In genomic region chr1:2416403-2416802, GRCh38 we compare ENCODE assay signal across 8 cellular contexts. TPM values are rescaled to one million over a fixed set of nuclear protein-coding genes. Genes with fewer than 3 reads are reported as not detected.
DNase-seq lines count a peak whose midpoint lies in the region; ATAC-seq, FAIRE-seq and TF ChIP-seq lines count a peak whose summit lies in the region.

No MANE protein-coding gene starts in this region.

- no peaks in the 10 kb centered on the region for H3K9me3 ChIP-seq in keratinocyte (ENCODE audit: control insufficient read depth, low read depth, low read length)

- H3K4me3 Mint-ChIP-seq in activated CD4-positive, alpha-beta memory T cell treated with anti-CD3 and anti-CD28 coated beads, Interleukin-2, amount 10 ng/mL, durations not matched to agents 7 days and 5 days: peak overlapping the region; percentile 81
- H3K4me3 Mint-ChIP-seq in WTC11: no peak overlapping the region

- H2AFZ ChIP-seq in keratinocyte (ENCODE audit: control insufficient read depth, low read length): peak overlapping the region; percentile 35

- POLR2A ChIA-PET in activated CD4-positive, alpha-beta memory T cell treated with anti-CD3 and anti-CD28 coated beads, Interleukin-2, amount 10 ng/mL, durations not matched to agents 7 days and 5 days (lab: Charles Lee): interaction anchor here (1.1 to 4.3 kb wide), 11 partner anchors 9 to 169 kb away, joined by 3 to 50 read pairs (median 10); partner anchors contain the start of genes MORN1, RER1 and TNFRSF14
- POLR2A ChIA-PET in WTC11 (lab: Charles Lee): interaction anchor here (0.5 to 0.6 kb wide), 2 partner anchors 44 to 921 kb away, joined by 3 to 4 read pairs; no protein-coding TSS in a partner anchor

- no peaks in the 10 kb centered on the region for H3K27me3 Mint-ChIP-seq in activated CD4-positive, alpha-beta memory T cell treated with anti-CD3 and anti-CD28 coated beads, Interleukin-2, amount 10 ng/mL, durations not matched to agents 7 days and 5 days
- H3K27me3 Mint-ChIP-seq in WTC11 (ENCODE audit: low read depth): peaks cover 1% of the 10 kb centered on the region

- H3K4me1 Mint-ChIP-seq in activated CD4-positive, alpha-beta memory T cell treated with anti-CD3 and anti-CD28 coated beads, Interleukin-2, amount 10 ng/mL, durations not matched to agents 7 days and 5 days: peaks cover 38% of the 10 kb centered on the region
- peaks cover 16% of the 10 kb centered on the region for H3K4me1 Mint-ChIP-seq in WTC11

- FAIRE-seq in keratinocyte (lab: Jason Lieb, UNC): no peak

- WGBS in urinary bladder: 48% methylated on average over 12 of the region's 12 CpGs

- ATAC-seq in WTC11: no peak

- TF ChIP-seq CTCF in keratinocyte (optimal IDR thresholded peaks at IDR 0.05 in 1 of 3, IDR thresholded peaks at IDR 0.05 in 1 of 3, conservative IDR thresholded peaks at IDR 0.05 in 1 of 3; ENCODE audit: extremely low read depth in 1 of 3, insufficient read depth in 2 of 3, low read length in 3 of 3) (no peak), WTC11 (IDR thresholded peaks at IDR 0.05) (no peak)

- H3K36me3 ChIP-seq in keratinocyte (ENCODE audit: control insufficient read depth in 2 of 2, extremely low read depth in 1 of 2, insufficient read depth in 2 of 2, low read length in 2 of 2) (no peaks in the 10 kb centered on the region), urinary bladder (ENCODE audit: insufficient read depth) (no peaks in the 10 kb centered on the region)

- H3K4me1 ChIP-seq in keratinocyte (ENCODE audit: control insufficient read depth, extremely low read depth, insufficient read depth, low read length) (peaks cover 32% of the 10 kb centered on the region), urinary bladder (ENCODE audit: insufficient read depth) (no peaks in the 10 kb centered on the region)

- H3K9me3 Mint-ChIP-seq in activated CD4-positive, alpha-beta memory T cell treated with anti-CD3 and anti-CD28 coated beads, Interleukin-2, amount 10 ng/mL, durations not matched to agents 7 days and 5 days: no peaks in the 10 kb centered on the region
- H3K9me3 Mint-ChIP-seq in WTC11: no peaks in the 10 kb centered on the region

- DNase-seq in stimulated activated CD4-positive, alpha-beta T cell treated with anti-CD3 and anti-CD28 coated beads, Interleukin-2, amount 100 ng/mL, for 24 hours: peak; percentile 33 to 51
- no peak for DNase-seq in stimulated activated CD4-positive, alpha-beta T cell treated with anti-CD3 and anti-CD28 coated beads, Interleukin-4, amount 100 ng/mL, for 24 hours
- DNase-seq in activated CD4-positive, alpha-beta memory T cell treated with anti-CD3 and anti-CD28 coated beads, Interleukin-2, amount 10 ng/mL, durations not matched to agents 7 days and 5 days: peak; percentile 61
- no peak for DNase-seq in keratinocyte (ENCODE audit: low read depth, low spot score)
- no peak for DNase-seq in pons (ENCODE audit: low spot score)
- no peak for DNase-seq in NCI-H1694 treated with DMSO at 0.1 percent for 48 hours (lab: John Stamatoyannopoulos, UW)
- no peak for DNase-seq in WTC11 (ENCODE audit: low spot score)

- no peak overlapping the region for H3K9ac ChIP-seq in keratinocyte (ENCODE audit: control insufficient read depth, extremely low read depth, insufficient read depth, low read length)

- H3K27ac Mint-ChIP-seq in activated CD4-positive, alpha-beta memory T cell treated with anti-CD3 and anti-CD28 coated beads, Interleukin-2, amount 10 ng/mL, durations not matched to agents 7 days and 5 days: peak overlapping the region; percentile 94
- H3K27ac Mint-ChIP-seq in WTC11: no peak overlapping the region

- CTCF ChIA-PET in activated CD4-positive, alpha-beta memory T cell treated with anti-CD3 and anti-CD28 coated beads, Interleukin-2, amount 10 ng/mL, durations not matched to agents 7 days and 5 days (lab: Charles Lee): interaction anchor here (0.9 to 2.7 kb wide), 13 partner anchors 13 to 221 kb away, joined by 3 to 41 read pairs (median 7); partner anchors contain the start of genes FAAP20, MORN1, PANK4 and PRXL2B
- CTCF ChIA-PET in WTC11 (lab: Charles Lee): interaction anchor here (0.6 to 1.3 kb wide), 6 partner anchors 14 to 168 kb away, joined by 3 to 4 read pairs (median 3); partner anchors contain the start of gene PANK4

- H3K4me2 ChIP-seq in keratinocyte (ENCODE audit: control insufficient read depth, extremely low read depth, insufficient read depth, low read depth, low read length): peak overlapping the region; percentile 69

- dilution Hi-C loops in keratinocyte (cut with MboI; ENCODE audit: extremely low pct_ligation_motif_present, low sequenced_read_pairs): loop anchor here (25.0 kb wide), 1 partner anchor 996 kb away; no protein-coding TSS in a partner anchor

- H3K9me1 ChIP-seq in keratinocyte (ENCODE audit: control insufficient read depth, extremely low read depth, insufficient read depth, low read length): no peaks in the 10 kb centered on the region

- H3K27ac ChIP-seq in keratinocyte (ENCODE audit: control insufficient read depth, insufficient read depth, low read length) (no peak overlapping the region), urinary bladder (ENCODE audit: low read depth) (peak overlapping the region; percentile 13)

- H3K4me3 ChIP-seq in keratinocyte (ENCODE audit: control insufficient read depth in 2 of 3, extremely low read depth in 1 of 3, insufficient read depth in 2 of 3, low read depth in 1 of 3, low read length in 3 of 3) (peak overlapping the region in 2 of 3 experiments; percentile 26 to 45), urinary bladder (ENCODE audit: low read depth, low read length) (no peak overlapping the region)

- H3K36me3 Mint-ChIP-seq in activated CD4-positive, alpha-beta memory T cell treated with anti-CD3 and anti-CD28 coated beads, Interleukin-2, amount 10 ng/mL, durations not matched to agents 7 days and 5 days (ENCODE audit: low read depth): peaks cover 4% of the 10 kb centered on the region
- no peaks in the 10 kb centered on the region for H3K36me3 Mint-ChIP-seq in WTC11

- H3K79me2 ChIP-seq in keratinocyte (ENCODE audit: control insufficient read depth, insufficient read depth, low read length): peaks cover 9% of the 10 kb centered on the region

- H4K20me1 ChIP-seq in keratinocyte (ENCODE audit: control insufficient read depth, extremely low read depth, insufficient read depth, low read length): no peaks in the 10 kb centered on the region

- no peaks in the 10 kb centered on the region for H3K27me3 ChIP-seq in keratinocyte (ENCODE audit: control insufficient read depth, extremely low read depth, insufficient read depth, low read length)

RNA-seq across cellular contexts. Expression of gene PEX10, which starts 4.0 kb away (rescaled TPM):
- total RNA-seq in activated CD4-positive, alpha-beta memory T cell treated with anti-CD3 and anti-CD28 coated beads, Interleukin-2, amount 10 ng/mL, durations not matched to agents 7 days and 5 days: 1 to 10 TPM; 6.8 to 9.5 TPM
- 13.8 to 17.6 TPM (median 17.0 TPM) in 3 replicates for polyA plus RNA-seq in keratinocyte
- 3.0 TPM for polyA plus RNA-seq in keratinocyte (2011; ENCODE audit: low read depth)
- polyA plus RNA-seq in keratinocyte (2011; cell fraction: cytosol; rRNA removed): 9.6 and 17.7 TPM in 2 replicates
- polyA plus RNA-seq in keratinocyte (2011; cell fraction: nucleus; rRNA removed): 10.6 and 14.8 TPM in 2 replicates
- 7.6 and 16.4 TPM in 2 replicates for polyA plus RNA-seq in keratinocyte (2012; ENCODE audit: low replicate concordance)
- polyA minus RNA-seq in keratinocyte: 7.5 to 12.8 TPM (median 8.0 TPM) in 3 replicates
- polyA minus RNA-seq in keratinocyte (2011; cell fraction: cytosol; rRNA and poly(A)+ RNA removed): 25.1 TPM
- polyA minus RNA-seq in keratinocyte (2011; cell fraction: nucleus; rRNA and poly(A)+ RNA removed): 6.6 and 7.2 TPM in 2 replicates
- total RNA-seq in urinary bladder: 13.9 TPM
- 22.9 TPM for polyA plus RNA-seq in urinary bladder
- total RNA-seq in WTC11 (2021): 28.6 to 31.7 TPM (median 29.3 TPM) in 3 replicates

RNA-seq across cellular contexts. Expression of gene RER1, which starts 24.8 kb away (rescaled TPM):
- total RNA-seq in activated CD4-positive, alpha-beta memory T cell treated with anti-CD3 and anti-CD28 coated beads, Interleukin-2, amount 10 ng/mL, durations not matched to agents 7 days and 5 days: 100 to 1,000 TPM; 151 to 160 TPM
- polyA plus RNA-seq in keratinocyte (242 to 297 TPM (median 254 TPM) in 3 replicates), urinary bladder (79.0 TPM)
- 34.5 TPM for polyA plus RNA-seq in keratinocyte (2011; ENCODE audit: low read depth)
- polyA plus RNA-seq in keratinocyte (2011; cell fraction: cytosol; rRNA removed): 255 and 328 TPM in 2 replicates
- 371 and 414 TPM in 2 replicates for polyA plus RNA-seq in keratinocyte (2011; cell fraction: nucleus; rRNA removed)
- 127 and 149 TPM in 2 replicates for polyA plus RNA-seq in keratinocyte (2012; ENCODE audit: low replicate concordance)
- 101 to 343 TPM (median 322 TPM) in 3 replicates for polyA minus RNA-seq in keratinocyte
- polyA minus RNA-seq in keratinocyte (2011; cell fraction: cytosol; rRNA and poly(A)+ RNA removed): 71.6 TPM
- 35.3 and 96.4 TPM in 2 replicates for polyA minus RNA-seq in keratinocyte (2011; cell fraction: nucleus; rRNA and poly(A)+ RNA removed)
- total RNA-seq in urinary bladder (48.1 TPM), WTC11 (2021) (72.1 to 80.4 TPM (median 79.8 TPM) in 3 replicates)

RNA-seq across cellular contexts. Expression of gene MORN1, which starts 25.0 kb away (rescaled TPM):
- 1 to 10 TPM; 6.2 to 6.3 TPM for total RNA-seq in activated CD4-positive, alpha-beta memory T cell treated with anti-CD3 and anti-CD28 coated beads, Interleukin-2, amount 10 ng/mL, durations not matched to agents 7 days and 5 days
- 2.1 to 3.9 TPM (median 3.7 TPM) in 3 replicates for polyA plus RNA-seq in keratinocyte
- polyA plus RNA-seq in keratinocyte (2011; ENCODE audit: low read depth): 1.3 TPM
- polyA plus RNA-seq in keratinocyte (2011; cell fraction: cytosol; rRNA removed): 1.6 and 2.2 TPM in 2 replicates
- polyA plus RNA-seq in keratinocyte (2011; cell fraction: nucleus; rRNA removed): 7.3 and 8.8 TPM in 2 replicates
- polyA plus RNA-seq in keratinocyte (2012; ENCODE audit: low replicate concordance): 2.3 and 4.0 TPM in 2 replicates
- polyA minus RNA-seq in keratinocyte: 5.3 to 6.3 TPM (median 5.9 TPM) in 3 replicates
- polyA minus RNA-seq in keratinocyte (2011; cell fraction: cytosol; rRNA and poly(A)+ RNA removed): 2.3 TPM
- 4.7 and 7.0 TPM in 2 replicates for polyA minus RNA-seq in keratinocyte (2011; cell fraction: nucleus; rRNA and poly(A)+ RNA removed)
- 11.1 TPM for total RNA-seq in urinary bladder
- 4.7 TPM for polyA plus RNA-seq in urinary bladder
- total RNA-seq in WTC11 (2021): 14.5 to 19.7 TPM (median 18.5 TPM) in 3 replicates

RNA-seq across cellular contexts. Expression of gene PLCH2, which starts 59.7 kb away (rescaled TPM):
- total RNA-seq in activated CD4-positive, alpha-beta memory T cell treated with anti-CD3 and anti-CD28 coated beads, Interleukin-2, amount 10 ng/mL, durations not matched to agents 7 days and 5 days: 10 to 100 TPM; 32.7 to 33.8 TPM
- 57.4 to 74.0 TPM (median 66.3 TPM) in 3 replicates for polyA plus RNA-seq in keratinocyte
- 17.9 TPM for polyA plus RNA-seq in keratinocyte (2011; ENCODE audit: low read depth)
- polyA plus RNA-seq in keratinocyte (2011; cell fraction: cytosol; rRNA removed): 24.2 and 50.6 TPM in 2 replicates
- 215 and 298 TPM in 2 replicates for polyA plus RNA-seq in keratinocyte (2011; cell fraction: nucleus; rRNA removed)
- 46.5 and 86.1 TPM in 2 replicates for polyA plus RNA-seq in keratinocyte (2012; ENCODE audit: low replicate concordance)
- polyA minus RNA-seq in keratinocyte: 57.0 to 77.1 TPM (median 64.7 TPM) in 3 replicates
- polyA minus RNA-seq in keratinocyte (2011; cell fraction: cytosol; rRNA and poly(A)+ RNA removed): 123 TPM
- 170 and 173 TPM in 2 replicates for polyA minus RNA-seq in keratinocyte (2011; cell fraction: nucleus; rRNA and poly(A)+ RNA removed)
- 7.0 TPM for total RNA-seq in urinary bladder
- 13.4 TPM for polyA plus RNA-seq in urinary bladder
- total RNA-seq in WTC11 (2021): 0.05 to 0.18 TPM (median 0.17 TPM) in 3 replicates

Comparison
In these comparisons a context has a peak if more than half of its experiments do, and no peak if none do; other contexts are left out.
1. DNase-seq: peak in stimulated activated CD4-positive, alpha-beta T cell treated with anti-CD3 and anti-CD28 coated beads, Interleukin-2, amount 100 ng/mL, for 24 hours (2 of 2) and activated CD4-positive, alpha-beta memory T cell treated with anti-CD3 and anti-CD28 coated beads, Interleukin-2, amount 10 ng/mL, durations not matched to agents 7 days and 5 days (single experiment); none in stimulated activated CD4-positive, alpha-beta T cell treated with anti-CD3 and anti-CD28 coated beads, Interleukin-4, amount 100 ng/mL, for 24 hours (single experiment), keratinocyte (single experiment), pons (single experiment), NCI-H1694 treated with DMSO at 0.1 percent for 48 hours (single experiment) and WTC11 (single experiment).